ENCODE assay signal across 8 cellular contexts in the genomic region with DNA sequence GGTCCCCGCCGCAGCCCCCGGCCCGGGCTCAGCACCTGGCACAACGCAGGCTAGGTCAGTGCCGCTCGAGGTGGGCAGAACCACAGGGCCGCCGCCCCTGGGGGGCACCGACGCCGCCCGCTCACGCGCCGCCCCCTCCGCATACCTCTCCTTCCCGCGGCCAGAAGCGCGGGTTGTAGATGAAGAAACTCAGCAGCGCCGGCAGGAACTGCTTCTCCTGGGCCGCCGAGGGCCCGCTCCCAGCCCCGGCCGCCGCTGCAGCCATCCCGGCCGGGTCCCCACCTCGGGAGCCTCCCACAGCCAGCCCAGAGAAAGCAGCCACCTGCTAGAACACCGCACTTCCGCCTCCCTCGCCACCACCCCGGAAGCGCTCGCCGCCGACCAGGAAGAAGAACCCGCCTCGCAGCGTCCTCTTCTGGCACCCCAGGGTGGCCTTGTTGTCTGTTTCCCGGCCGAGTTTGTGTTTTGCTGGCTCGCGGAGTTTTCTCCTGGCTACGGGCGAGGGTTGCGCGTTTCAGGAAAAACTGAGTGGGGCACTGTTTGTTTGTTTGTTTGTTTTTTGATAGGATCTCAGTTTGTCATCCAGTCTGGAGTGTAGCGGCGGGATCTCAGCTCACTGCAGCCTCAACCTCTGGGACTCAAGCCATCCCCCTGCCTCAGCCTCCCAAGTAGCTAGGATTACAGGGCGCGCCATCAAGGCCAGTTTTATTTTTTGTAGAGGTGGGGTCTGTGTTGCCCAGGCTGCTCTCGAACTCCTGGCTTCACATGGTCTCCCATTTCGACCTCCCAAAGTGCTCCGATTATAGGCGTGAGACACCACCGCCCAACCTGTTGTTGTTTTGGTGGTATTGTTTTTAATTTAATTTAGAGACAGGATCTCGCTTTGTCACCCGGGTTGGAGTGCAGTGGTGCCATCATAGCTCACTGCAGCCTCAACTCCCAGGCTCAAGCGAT. TPM values are rescaled to one million over a fixed set of nuclear protein-coding genes. Genes with fewer than 3 reads are reported as not detected.
DNase-seq lines count a peak whose midpoint lies in the region; ATAC-seq and TF ChIP-seq lines count a peak whose summit lies in the region.

No MANE protein-coding gene starts in this region.

- peak overlapping the region; percentile 63 for H3K4me3 ChIP-seq in GM12865 (ENCODE audit: low read depth, low read length)
- H3K4me3 ChIP-seq in NB4 (ENCODE audit: low read depth, low read length): peak overlapping the region; percentile 69
- peak overlapping the region; percentile 96 for H3K4me3 ChIP-seq in SU-DHL-6 (ENCODE audit: insufficient read depth, low read length, poor library complexity, severe bottlenecking)
- peak overlapping the region; percentile 98 for H3K4me3 ChIP-seq in adipocyte (ENCODE audit: low read length)
- H3K4me3 ChIP-seq in heart right ventricle: peak overlapping the region; percentile 88 to 100 (median 99)
- peak overlapping the region; percentile 98 for H3K4me3 ChIP-seq in urinary bladder (ENCODE audit: low read depth, low read length)

- peak overlapping the region; percentile 92 for H3K9ac ChIP-seq in SU-DHL-6 (ENCODE audit: low read length)
- H3K9ac ChIP-seq in adipocyte (ENCODE audit: low read length): peak overlapping the region; percentile 88

- H3K27me3 ChIP-seq in SU-DHL-6 (ENCODE audit: low read length) (no peaks in the 10 kb centered on the region), adipocyte (replicated peaks; ENCODE audit: control insufficient read depth, insufficient read depth, low read length) (no peaks in the 10 kb centered on the region), heart right ventricle (no peaks in the 10 kb centered on the region)

- peak; percentile 58 for TF ChIP-seq CTCF in GM12865 (IDR thresholded peaks at IDR 0.05; ENCODE audit: insufficient read depth, low read depth, low read length, missing control alignments)
- peak; percentile 55; the same call in 1 of the 2 replicates for TF ChIP-seq CTCF in HFFc6 (IDR thresholded peaks at IDR 0.05)
- TF ChIP-seq CTCF in NB4 (IDR thresholded peaks at IDR 0.05; ENCODE audit: low read depth, low read length): peak; percentile 57
- TF ChIP-seq CTCF in SU-DHL-6 (IDR thresholded peaks at IDR 0.05; ENCODE audit: insufficient read depth, low read length, poor library complexity, severe bottlenecking): peak; percentile 59
- peak in 4 of 9 donors; percentile 24 to 43 (median 40) for TF ChIP-seq CTCF in heart right ventricle (IDR thresholded peaks at IDR 0.05)

- no peaks in the 10 kb centered on the region for H4K20me1 ChIP-seq in SU-DHL-6 (ENCODE audit: low read depth, low read length)

- 10 to 13% methylated on average over 63 of the region's 63 CpGs for WGBS in heart right ventricle, 2 donors
- 11% methylated on average over 63 of the region's 63 CpGs for WGBS in urinary bladder

- DNase-seq in GM12865 (ENCODE audit: low read depth): peak; percentile 92
- DNase-seq in HFFc6: peak; percentile 58
- DNase-seq in NB4 (ENCODE audit: low read depth): peak; percentile 94
- DNase-seq in adipocyte (ENCODE audit: low read depth): peak; percentile 85
- DNase-seq in heart right ventricle: peak; percentile 77 to 84
- DNase-seq in posterior vena cava (ENCODE audit: low spot score): peak; percentile 95

- H3K27ac ChIP-seq in SU-DHL-6 (ENCODE audit: low read depth, low read length) (peak overlapping the region; percentile 53), heart right ventricle (peak overlapping the region in 9 of 10 donors; percentile 17 to 91 (median 70)), urinary bladder (ENCODE audit: low read depth) (peak overlapping the region; percentile 55)

- intact Hi-C loops in heart right ventricle (cut with DNase I) (no loop called here), posterior vena cava (cut with DNase I) (no loop called here)

- no peaks in the 10 kb centered on the region for H3K9me2 ChIP-seq in SU-DHL-6 (replicated peaks; ENCODE audit: insufficient read depth, low read length)

- no peaks in the 10 kb centered on the region for H3K9me3 Mint-ChIP-seq in HFFc6

- peaks cover 35% of the 10 kb centered on the region for H3K79me2 ChIP-seq in SU-DHL-6 (ENCODE audit: insufficient read depth, low read length)

- H3K36me3 ChIP-seq in SU-DHL-6 (ENCODE audit: low read length) (0 out of 2 replicates have a peak, but pooled peaks cover 5% of the 10 kb centered on the region), adipocyte (ENCODE audit: control insufficient read depth, insufficient read depth, low read length, severe bottlenecking) (peaks cover 10% of the 10 kb centered on the region), heart right ventricle (peaks cover 0 to 24% (median 0%) of the 10 kb centered on the region in 9 donors), urinary bladder (ENCODE audit: insufficient read depth) (no peaks in the 10 kb centered on the region)

- H3F3A ChIP-seq in SU-DHL-6 (ENCODE audit: insufficient read depth): no peaks in the 10 kb centered on the region

- no peaks in the 10 kb centered on the region for H3K9me3 ChIP-seq in SU-DHL-6 (ENCODE audit: insufficient read depth, low read length)
- no peaks in the 10 kb centered on the region for H3K9me3 ChIP-seq in adipocyte (ENCODE audit: control insufficient read depth, low read length)
- H3K9me3 ChIP-seq in heart right ventricle: no peaks in the 10 kb centered on the region

- ATAC-seq in heart right ventricle: peak; percentile 90 to 98 (median 95)

- H3K27me3 Mint-ChIP-seq in HFFc6 (ENCODE audit: insufficient read depth): no peaks in the 10 kb centered on the region; the same call in 1 of the 2 replicates

- H3K27ac Mint-ChIP-seq in HFFc6: peak overlapping the region; percentile 88

- TF ChIP-seq POLR2A in NB4 (IDR thresholded peaks at IDR 0.05; ENCODE audit: extremely low read depth, insufficient read length): peak; percentile 75

- peak overlapping the region; percentile 73 for H3K4me2 ChIP-seq in SU-DHL-6 (ENCODE audit: low read depth, low read length, poor library complexity, severe bottlenecking)

- H3K4me3 Mint-ChIP-seq in HFFc6: peak overlapping the region; percentile 98

- H2AFZ ChIP-seq in SU-DHL-6 (ENCODE audit: low read depth, low read length, severe bottlenecking): peak overlapping the region; percentile 83

- H3K4me1 ChIP-seq in adipocyte (ENCODE audit: control insufficient read depth, insufficient read depth, low read length) (peaks cover 9% of the 10 kb centered on the region), heart right ventricle (peaks cover 0 to 16% (median 8%) of the 10 kb centered on the region in 9 donors), urinary bladder (ENCODE audit: insufficient read depth) (no peaks in the 10 kb centered on the region)

- peaks cover 16% of the 10 kb centered on the region for H3K36me3 Mint-ChIP-seq in HFFc6 (ENCODE audit: low read depth)

- H3K4me1 Mint-ChIP-seq in HFFc6 (ENCODE audit: low read depth): peaks cover 10% of the 10 kb centered on the region

RNA-seq across cellular contexts. Expression of a gene that starts 17.7 kb away (rescaled TPM):
- not detected for total RNA-seq in HFFc6 (2021; fragmentation: NEBNext Ultra II Directional; extraction: Animal tissue kit (Norgen Biotek cat#: 25700))
- not detected for total RNA-seq in heart right ventricle
- not detected for polyA plus RNA-seq in heart right ventricle
- total RNA-seq in posterior vena cava: not detected
- not detected for total RNA-seq in urinary bladder
- not detected for polyA plus RNA-seq in urinary bladder

Comparison
In these comparisons a context has a peak if more than half of its experiments do, and no peak if none do; other contexts are left out.
1. Peak in every context shown above with its lines: DNase-seq, ATAC-seq, H3K4me3 ChIP-seq and H3K27ac ChIP-seq.